In genomic region chrX:10015711-10016515, GRCh38 we compare ENCODE assay signal across 9 cellular contexts. TPM values are rescaled to one million over a fixed set of nuclear protein-coding genes. Genes with fewer than 3 reads are reported as not detected.
DNase-seq lines count a peak whose midpoint lies in the region; ATAC-seq, FAIRE-seq and TF ChIP-seq lines count a peak whose summit lies in the region.
"Had no signal": no experiment of that assay in that cellular context is flagged by ENCODE, and none has a peak within 500 bp of the region (broad histone marks: within the 10 kb centered on the region; RNA-seq: fewer than 3 reads in every experiment).

No MANE protein-coding gene starts in this region.

- peaks cover 15% of the 10 kb centered on the region for H4K20me1 ChIP-seq in astrocyte (ENCODE audit: insufficient read depth, low read length)
- peaks cover 29% of the 10 kb centered on the region for H4K20me1 ChIP-seq in smooth muscle cell (ENCODE audit: low read depth)

- H3K9me3 Mint-ChIP-seq in astrocyte (ENCODE audit: unreplicated experiment), result no peaks in the 10 kb centered on the region

- no peaks in the 10 kb centered on the region for H3K27me3 ChIP-seq in HUES48 (ENCODE audit: control insufficient read depth, insufficient read depth, low read length)
- H3K27me3 ChIP-seq in astrocyte (ENCODE audit: insufficient read depth, low read length), result no peaks in the 10 kb centered on the region
- H3K27me3 ChIP-seq in smooth muscle cell (ENCODE audit: low read depth), result no peaks in the 10 kb centered on the region

- H3K4me3 ChIP-seq in HUES48 (ENCODE audit: low read depth, low read length) (peak overlapping the region; percentile 73), astrocyte (ENCODE audit: insufficient read depth, low read depth, low read length) (peak overlapping the region; percentile 66), smooth muscle cell (peak overlapping the region; percentile 52)

- peaks cover 42% of the 10 kb centered on the region for H3K79me2 ChIP-seq in astrocyte (ENCODE audit: insufficient read depth, low read length)
- H3K79me2 ChIP-seq in smooth muscle cell (ENCODE audit: low read depth), result peaks cover 12% of the 10 kb centered on the region

- peaks cover 13% of the 10 kb centered on the region for H3K4me1 Mint-ChIP-seq in astrocyte (ENCODE audit: low read depth, unreplicated experiment)

- H3K27me3 Mint-ChIP-seq in astrocyte (ENCODE audit: low read depth, unreplicated experiment), result no peaks in the 10 kb centered on the region

- WGBS in smooth muscle cell (ENCODE audit: low lambda C conversion rate), result 28% methylated on average over 58 of the region's 88 CpGs

- no peak overlapping the region for H2AFZ ChIP-seq in astrocyte (ENCODE audit: low read depth, low read length)
- H2AFZ ChIP-seq in smooth muscle cell (ENCODE audit: low read depth), result no peak overlapping the region

- H3F3A ChIP-seq in smooth muscle cell (ENCODE audit: low read depth), result peaks cover 7% of the 10 kb centered on the region

- peak overlapping the region; percentile 67 for H3K27ac ChIP-seq in HUES48 (ENCODE audit: low read depth, low read length)
- peak overlapping the region; percentile 79 for H3K27ac ChIP-seq in astrocyte (ENCODE audit: low read depth, low read length)
- peak overlapping the region; percentile 55 for H3K27ac ChIP-seq in smooth muscle cell (ENCODE audit: low read depth)

- H3K9ac ChIP-seq in HUES48 (ENCODE audit: low read depth, low read length), result peak overlapping the region; percentile 18; the same call in 1 of the 2 replicates
- peak overlapping the region; percentile 88 for H3K9ac ChIP-seq in astrocyte (ENCODE audit: low read length)
- H3K9ac ChIP-seq in smooth muscle cell (ENCODE audit: low read depth), result peak overlapping the region; percentile 34

- H3K4me2 ChIP-seq in astrocyte (ENCODE audit: low read length) (peak overlapping the region; percentile 93), smooth muscle cell (peak overlapping the region; percentile 83)

- H3K4me1 ChIP-seq in HUES48 (ENCODE audit: control insufficient read depth, insufficient read depth, low read length), result peaks cover 42% of the 10 kb centered on the region
- peaks cover 21% of the 10 kb centered on the region for H3K4me1 ChIP-seq in astrocyte (ENCODE audit: insufficient read depth, low read length)
- H3K4me1 ChIP-seq in smooth muscle cell (ENCODE audit: low read depth), result peaks cover 8% of the 10 kb centered on the region

- H3K9me3 ChIP-seq in HUES48 (ENCODE audit: control insufficient read depth, insufficient read depth, low read length), result no peaks in the 10 kb centered on the region
- no peaks in the 10 kb centered on the region for H3K9me3 ChIP-seq in astrocyte (ENCODE audit: insufficient read depth, low read depth, low read length)
- no peaks in the 10 kb centered on the region for H3K9me3 ChIP-seq in smooth muscle cell (replicated peaks; ENCODE audit: low read depth)

- ATAC-seq in HG03196 (IDR thresholded peaks at IDR 0.05; ENCODE audit: unreplicated experiment), result no peak

- H3K27ac Mint-ChIP-seq in astrocyte (ENCODE audit: unreplicated experiment), result no peak overlapping the region

- DNase-seq in NCI-H748 (lab: John Stamatoyannopoulos, UW; ENCODE audit: unreplicated experiment) (peak; percentile 39), NCI-H748 treated with DMSO at 0.1 percent for 48 hours (lab: John Stamatoyannopoulos, UW) (no peak), astrocyte (ENCODE audit: low read depth) (no peak), islet precursor cell (peak; percentile 73), smooth muscle cell (lab: John Stamatoyannopoulos, UW; ENCODE audit: unreplicated experiment) (peak; percentile 1), H4 (ENCODE audit: low spot score) (no peak)

- FAIRE-seq in astrocyte (lab: Jason Lieb, UNC), result no peak

- H3K36me3 ChIP-seq in HUES48 (ENCODE audit: control insufficient read depth, insufficient read depth, low read length) (no peaks in the 10 kb centered on the region; the same call in 1 of the 2 replicates), astrocyte (ENCODE audit: insufficient read depth, low read length) (no peaks in the 10 kb centered on the region), smooth muscle cell (ENCODE audit: low read depth) (no peaks in the 10 kb centered on the region)

- H3K4me3 Mint-ChIP-seq in astrocyte (ENCODE audit: unreplicated experiment), result peak overlapping the region; percentile 86

- H3K36me3 Mint-ChIP-seq in astrocyte (ENCODE audit: low read depth, unreplicated experiment), result no peaks in the 10 kb centered on the region

- TF ChIP-seq CTCF in astrocyte (IDR thresholded peaks at IDR 0.05; ENCODE audit: insufficient read depth, low read depth, low read length) (no peak), smooth muscle cell (IDR thresholded peaks at IDR 0.05; ENCODE audit: borderline replicate concordance, insufficient read depth, poor library complexity, severe bottlenecking) (no peak)

RNA-seq across cellular contexts. Expression of gene CLDN34, which starts 48.8 kb away (rescaled TPM):
- total RNA-seq in astrocyte (0.36 TPM in 1 of 2 replicates, not detected in the other), smooth muscle cell (1.0 TPM in 1 of 2 replicates, not detected in the other)
- polyA plus RNA-seq in smooth muscle cell, result not detected in 2 replicates
- not detected in 2 replicates for total RNA-seq in H4 (2014; rRNA removed; shearing (Covaris generic))
- total RNA-seq: temporal lobe had no signal

Comparison
In these comparisons a context has a peak if more than half of its experiments do, and no peak if none do; other contexts are left out.
1. DNase-seq: peak in NCI-H748 (single experiment), islet precursor cell (single experiment) and smooth muscle cell (single experiment); none in NCI-H748 treated with DMSO at 0.1 percent for 48 hours (single experiment), astrocyte (single experiment) and H4 (single experiment).
2. H3K9ac ChIP-seq: peak in every context shown above with its lines; median percentile 88 in astrocyte; 34 in smooth muscle cell; 18 in HUES48.
3. Peak in every context shown above with its lines, with median percentiles within 50 percentile points of each other: H3K27ac ChIP-seq and H3K4me3 ChIP-seq.